In genomic region chr6:74268821-74269600, GRCh38 we compare ENCODE assay signal across 20 cellular contexts.
"Had no signal": no experiment of that assay in that cellular context is flagged by ENCODE, and none has a peak within 500 bp of the region (broad histone marks: within the 10 kb centered on the region; RNA-seq: fewer than 3 reads in every experiment).

No MANE protein-coding gene starts in this region.

- H3K27ac ChIP-seq: breast epithelium, PC-9, SK-N-MC, WERI-Rb-1 had no signal

- H3K27me3 Mint-ChIP-seq: activated CD8-positive, alpha-beta T cell treated with anti-CD3 and anti-CD28 coated beads for 36 hours; activated naive CD4-positive, alpha-beta T cell treated with anti-CD3 and anti-CD28 coated beads, Interleukin-2, amount 50 U/mL, for 24 hours had no signal

- H3K36me3 Mint-ChIP-seq: activated naive CD4-positive, alpha-beta T cell treated with anti-CD3 and anti-CD28 coated beads, Interleukin-2, amount 50 U/mL, for 24 hours had no signal

- H3K36me3 ChIP-seq: breast epithelium, WERI-Rb-1 had no signal

- H3K27me3 ChIP-seq: breast epithelium had no signal

- H3K9me3 ChIP-seq: breast epithelium had no signal

- H2AFZ ChIP-seq: PC-9 had no signal

- H3K9me3 Mint-ChIP-seq: activated naive CD4-positive, alpha-beta T cell treated with anti-CD3 and anti-CD28 coated beads, Interleukin-2, amount 50 U/mL, for 24 hours had no signal

- H3K27ac Mint-ChIP-seq: activated CD8-positive, alpha-beta T cell treated with anti-CD3 and anti-CD28 coated beads for 36 hours; activated naive CD4-positive, alpha-beta T cell treated with anti-CD3 and anti-CD28 coated beads, Interleukin-2, amount 50 U/mL, for 24 hours had no signal

- H3K4me2 ChIP-seq: PC-9 had no signal

- H3K4me3 ChIP-seq: breast epithelium, PC-9, SK-N-MC had no signal

- H3K4me1 ChIP-seq: breast epithelium had no signal

- DNase-seq: activated CD4-positive, alpha-beta T cell treated with anti-CD3 and anti-CD28 coated beads for 4 hours; activated CD8-positive, alpha-beta memory T cell treated with anti-CD3 and anti-CD28 coated beads, Interleukin-2, amount 50 U/mL, for 4 hours; activated CD8-positive, alpha-beta T cell treated with anti-CD3 and anti-CD28 coated beads for 36 hours; activated T-cell treated with anti-CD3 and anti-CD28 coated beads, Interleukin-2, amount 50 U/mL, for 1 hour; aorta; caudate nucleus; KBM-7; NCI-H1048; NCI-H146; NCI-H187 treated with DMSO at 0.1 percent for 48 hours; NCI-H2081 treated with DMSO at 0.1 percent for 48 hours; NCI-H446; NCI-H524; PC-9; SHP77 treated with DMSO at 0.1 percent for 48 hours; T-helper 1 cell; WERI-Rb-1 had no signal

- H3K4me3 Mint-ChIP-seq: activated CD8-positive, alpha-beta T cell treated with anti-CD3 and anti-CD28 coated beads for 36 hours; activated naive CD4-positive, alpha-beta T cell treated with anti-CD3 and anti-CD28 coated beads, Interleukin-2, amount 50 U/mL, for 24 hours had no signal

- H3K4me1 Mint-ChIP-seq: activated naive CD4-positive, alpha-beta T cell treated with anti-CD3 and anti-CD28 coated beads, Interleukin-2, amount 50 U/mL, for 24 hours had no signal
